Comparison of ENCODE assay signal across 20 cellular contexts in genomic region chr2:216575465-216575864, GRCh38.
"Had no signal": no experiment of that assay in that cellular context is flagged by ENCODE, and none has a peak within 500 bp of the region (broad histone marks: within the 10 kb centered on the region; RNA-seq: fewer than 3 reads in every experiment).

No MANE protein-coding gene starts in this region.

- H3K4me2 ChIP-seq: neural progenitor cell, smooth muscle cell had no signal

- DNase-seq: cortex of kidney; dorsolateral prefrontal cortex; effector CD8-positive, alpha-beta T cell; foreskin fibroblast; immature natural killer cell; left ventricle myocardium inferior; lower lobe of right lung; nucleus accumbens; ovary; stimulated activated CD4-positive, alpha-beta T cell treated with anti-CD3 and anti-CD28 coated beads, Interleukin-2, amount 100 ng/mL, for 48 hours; stimulated activated naive CD8-positive, alpha-beta T cell treated with anti-CD3 and anti-CD28 coated beads, Interleukin-15, Interleukin-2, amounts not matched to agents 100 U/mL and 50 U/mL, for 24 hours; testis had no signal

- H3K9ac ChIP-seq: neural progenitor cell had no signal

- H2AFZ ChIP-seq: neural progenitor cell had no signal

- H3K9me3 ChIP-seq: lower lobe of right lung, ovary, testis, upper lobe of right lung, vagina had no signal

- H3K36me3 ChIP-seq: left ventricle myocardium inferior, lower lobe of right lung, ovary, right atrium auricular region, tibial nerve, upper lobe of right lung, vagina had no signal

- H3K27me3 ChIP-seq: dorsolateral prefrontal cortex, neural progenitor cell, ovary, right atrium auricular region, testis, tibial nerve, upper lobe of right lung, vagina had no signal

- H3K27ac ChIP-seq: dorsolateral prefrontal cortex, lower lobe of right lung, neural progenitor cell, ovary, testis, tibial nerve, upper lobe of right lung, vagina had no signal

- H3K4me1 ChIP-seq: neural progenitor cell, testis had no signal

- ATAC-seq: lower lobe of right lung; natural killer cell treated with Interleukin-12 subunit alpha and Interleukin-12 subunit beta and Interleukin-15 and Interleukin-18, amount 100 ng/mL, for 72 hours; stimulated activated naive CD8-positive, alpha-beta T cell treated with anti-CD3 and anti-CD28 coated beads, Interleukin-15, Interleukin-2, amounts not matched to agents 100 U/mL and 50 U/mL, for 24 hours; upper lobe of right lung had no signal

- H3K4me3 ChIP-seq: dorsolateral prefrontal cortex, left ventricle myocardium inferior, lower lobe of right lung, neural progenitor cell, ovary, right atrium auricular region, smooth muscle cell, testis, tibial nerve, upper lobe of right lung, vagina had no signal

- FAIRE-seq: keratinocyte had no signal
